Comparison of ENCODE assay signal across 10 cellular contexts in the genomic region with DNA sequence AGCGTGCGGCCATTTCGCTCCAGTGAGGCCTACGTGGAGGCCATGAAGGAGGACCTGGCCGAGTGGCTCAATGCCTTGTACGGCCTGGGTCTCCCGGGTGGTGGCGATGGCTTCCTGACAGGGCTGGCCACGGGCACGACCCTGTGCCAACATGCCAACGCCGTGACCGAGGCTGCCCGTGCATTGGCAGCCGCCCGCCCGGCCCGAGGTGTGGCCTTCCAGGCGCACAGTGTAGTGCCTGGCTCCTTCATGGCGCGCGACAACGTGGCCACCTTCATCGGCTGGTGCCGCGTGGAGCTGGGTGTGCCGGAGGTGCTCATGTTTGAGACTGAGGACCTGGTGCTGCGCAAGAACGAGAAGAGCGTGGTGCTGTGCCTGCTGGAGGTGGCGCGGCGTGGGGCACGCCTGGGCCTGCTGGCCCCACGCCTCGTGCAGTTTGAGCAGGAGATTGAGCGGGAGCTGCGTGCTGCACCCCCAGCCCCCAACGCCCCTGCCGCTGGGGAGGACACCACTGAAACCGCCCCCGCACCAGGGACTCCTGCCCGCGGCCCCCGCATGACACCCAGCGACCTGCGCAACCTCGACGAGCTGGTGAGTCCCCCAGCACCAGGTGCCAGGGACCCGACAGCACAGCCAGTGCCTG. TPM values are rescaled to one million over a fixed set of nuclear protein-coding genes. Genes with fewer than 3 reads are reported as not detected.
DNase-seq lines count a peak whose midpoint lies in the region; ATAC-seq and TF ChIP-seq lines count a peak whose summit lies in the region.
"Had no signal": no experiment of that assay in that cellular context is flagged by ENCODE, and none has a peak within 500 bp of the region (broad histone marks: within the 10 kb centered on the region; RNA-seq: fewer than 3 reads in every experiment).

No MANE protein-coding gene starts in this region.

- POLR2A ChIA-PET in activated CD8-positive, alpha-beta T cell treated with anti-CD3 and anti-CD28 coated beads, Interleukin-2, amount 10 ng/mL, durations not matched to agents 7 days and 5 days (lab: Charles Lee), result no interaction called here
- POLR2A ChIA-PET in activated CD8-positive, alpha-beta T cell treated with anti-CD3 and anti-CD28 coated beads for 36 hours (lab: Charles Lee), result interaction anchor here (0.7 to 1.8 kb wide), 2 partner anchors 30 to 482 kb away, joined by 3 to 7 read pairs; no protein-coding TSS in a partner anchor

- CTCF ChIA-PET in activated CD8-positive, alpha-beta T cell treated with anti-CD3 and anti-CD28 coated beads, Interleukin-2, amount 10 ng/mL, durations not matched to agents 7 days and 5 days (lab: Charles Lee), result no interaction called here
- CTCF ChIA-PET in activated CD8-positive, alpha-beta T cell treated with anti-CD3 and anti-CD28 coated beads for 36 hours (lab: Charles Lee), result no interaction called here

- H3K4me3 Mint-ChIP-seq in activated CD8-positive, alpha-beta T cell treated with anti-CD3 and anti-CD28 coated beads, Interleukin-2, amount 10 ng/mL, durations not matched to agents 7 days and 5 days, result peak overlapping the region; percentile 63
- no peak overlapping the region for H3K4me3 Mint-ChIP-seq in activated CD8-positive, alpha-beta T cell treated with anti-CD3 and anti-CD28 coated beads for 36 hours
- peak overlapping the region; percentile 51 to 96 (median 88) for H3K4me3 Mint-ChIP-seq in brain

- H3K27me3 Mint-ChIP-seq in activated CD8-positive, alpha-beta T cell treated with anti-CD3 and anti-CD28 coated beads, Interleukin-2, amount 10 ng/mL, durations not matched to agents 7 days and 5 days (ENCODE audit: low read depth), result peaks cover 24% of the 10 kb centered on the region
- H3K27me3 Mint-ChIP-seq in activated CD8-positive, alpha-beta T cell treated with anti-CD3 and anti-CD28 coated beads for 36 hours, result peaks cover 38% of the 10 kb centered on the region
- H3K27me3 Mint-ChIP-seq in brain, result peaks cover 14% of the 10 kb centered on the region

- no peak for DNase-seq in activated CD8-positive, alpha-beta T cell treated with anti-CD3 and anti-CD28 coated beads, Interleukin-2, amount 10 ng/mL, durations not matched to agents 7 days and 5 days
- DNase-seq in activated CD8-positive, alpha-beta T cell treated with anti-CD3 and anti-CD28 coated beads for 36 hours, result no peak
- DNase-seq in left lung (peak in 1 of 2 donors; percentile 76), tibial artery (peak; percentile 23 to 68), NCI-H1417 (lab: John Stamatoyannopoulos, UW) (no peak), NCI-H146 (lab: John Stamatoyannopoulos, UW) (no peak)
- DNase-seq: cortex of kidney, NCI-H1694 treated with DMSO at 0.1 percent for 48 hours had no signal

- peaks cover 0 to 11% of the 10 kb centered on the region in 2 donors for H3K36me3 ChIP-seq in left lung
- H3K36me3 ChIP-seq in tibial artery, result no peaks in the 10 kb centered on the region

- H3K4me3 ChIP-seq in left lung (peak overlapping the region; percentile 74 to 92), tibial artery (peak overlapping the region; percentile 93 to 96)

- H3K4me1 Mint-ChIP-seq in activated CD8-positive, alpha-beta T cell treated with anti-CD3 and anti-CD28 coated beads, Interleukin-2, amount 10 ng/mL, durations not matched to agents 7 days and 5 days (ENCODE audit: low read depth), result peaks cover 52% of the 10 kb centered on the region
- H3K4me1 Mint-ChIP-seq in activated CD8-positive, alpha-beta T cell treated with anti-CD3 and anti-CD28 coated beads for 36 hours (ENCODE audit: low read depth), result peaks cover 33% of the 10 kb centered on the region
- H3K4me1 Mint-ChIP-seq in brain, result peaks cover 45% of the 10 kb centered on the region

- no peaks in the 10 kb centered on the region for H3K9me3 Mint-ChIP-seq in activated CD8-positive, alpha-beta T cell treated with anti-CD3 and anti-CD28 coated beads, Interleukin-2, amount 10 ng/mL, durations not matched to agents 7 days and 5 days (ENCODE audit: insufficient read depth)
- H3K9me3 Mint-ChIP-seq in activated CD8-positive, alpha-beta T cell treated with anti-CD3 and anti-CD28 coated beads for 36 hours, result no peaks in the 10 kb centered on the region
- H3K9me3 Mint-ChIP-seq in brain, result no peaks in the 10 kb centered on the region

- H3K27me3 ChIP-seq in left lung (peaks cover 2 to 41% of the 10 kb centered on the region in 2 donors), tibial artery (peaks cover 0 to 4% of the 10 kb centered on the region in 2 donors)

- peaks cover 42 to 74% of the 10 kb centered on the region in 2 donors for H3K4me1 ChIP-seq in left lung
- H3K4me1 ChIP-seq in tibial artery, result peaks cover 7 to 56% (median 52%) of the 10 kb centered on the region in 4 donors

- H3K27ac Mint-ChIP-seq in activated CD8-positive, alpha-beta T cell treated with anti-CD3 and anti-CD28 coated beads, Interleukin-2, amount 10 ng/mL, durations not matched to agents 7 days and 5 days, result peak overlapping the region; percentile 86
- H3K27ac Mint-ChIP-seq in activated CD8-positive, alpha-beta T cell treated with anti-CD3 and anti-CD28 coated beads for 36 hours, result no peak overlapping the region
- H3K27ac Mint-ChIP-seq in brain, result peak overlapping the region in 1 of 5 experiments; percentile 31

- no peaks in the 10 kb centered on the region for H3K9me3 ChIP-seq in left lung
- H3K9me3 ChIP-seq in tibial artery, result no peaks in the 10 kb centered on the region

- TF ChIP-seq CTCF in activated CD8-positive, alpha-beta T cell treated with anti-CD3 and anti-CD28 coated beads for 36 hours (IDR thresholded peaks at IDR 0.05), result no peak
- TF ChIP-seq CTCF in brain (conservative IDR thresholded peaks at IDR 0.05) (no peak), left lung (IDR thresholded peaks at IDR 0.05) (no peak), tibial artery (IDR thresholded peaks at IDR 0.05) (no peak)

- intact Hi-C loops in activated CD8-positive, alpha-beta T cell treated with anti-CD3 and anti-CD28 coated beads for 36 hours (cut with micrococcal nuclease), result no loop called here
- intact Hi-C loops in left lung (cut with DNase I) (no loop called here), tibial artery (cut with DNase I; ENCODE audit: low total_unique reads) (loop anchor here (5.0 kb wide), 2 partner anchors 41 to 79 kb away; partner anchors contain the start of genes AP1B1, EWSR1 and RHBDD3)

- H3K27ac ChIP-seq in left lung, result peak overlapping the region; percentile 83 to 86
- peak overlapping the region; percentile 89 to 91 for H3K27ac ChIP-seq in tibial artery

- peaks cover 5% of the 10 kb centered on the region for H3K36me3 Mint-ChIP-seq in activated CD8-positive, alpha-beta T cell treated with anti-CD3 and anti-CD28 coated beads, Interleukin-2, amount 10 ng/mL, durations not matched to agents 7 days and 5 days (ENCODE audit: low read depth)
- no peaks in the 10 kb centered on the region for H3K36me3 Mint-ChIP-seq in activated CD8-positive, alpha-beta T cell treated with anti-CD3 and anti-CD28 coated beads for 36 hours (ENCODE audit: low read depth)
- no peaks in the 10 kb centered on the region for H3K36me3 Mint-ChIP-seq in brain

- ATAC-seq in activated CD8-positive, alpha-beta T cell treated with anti-CD3 and anti-CD28 coated beads, Interleukin-2, amount 10 ng/mL, durations not matched to agents 7 days and 5 days, result no peak
- ATAC-seq in activated CD8-positive, alpha-beta T cell treated with anti-CD3 and anti-CD28 coated beads for 36 hours, result no peak
- no peak for ATAC-seq in left lung
- ATAC-seq in activated CD4-positive, CD25-positive, alpha-beta regulatory T cell treated with anti-CD3 and anti-CD28 coated beads, Interleukin-2, amount 50 U/mL, for 24 hours, result no peak

RNA-seq across cellular contexts. Expression of gene GAS2L1, which starts 1.8 kb away (rescaled TPM):
- total RNA-seq in activated CD8-positive, alpha-beta T cell treated with anti-CD3 and anti-CD28 coated beads, Interleukin-2, amount 10 ng/mL, durations not matched to agents 7 days and 5 days, result 10 to 100 TPM; 10.9 to 11.4 TPM
- total RNA-seq in activated CD8-positive, alpha-beta T cell treated with anti-CD3 and anti-CD28 coated beads for 36 hours, result 1 to 10 TPM in 1 of 2 experiments, under 1 TPM in 1; 0.36 to 1.1 TPM
- 20.4 TPM for polyA plus RNA-seq in brain (ENCODE audit: insufficient read depth, low read depth, low replicate concordance)
- 10 to 100 TPM; 30.6 to 32.6 TPM for total RNA-seq in left lung

RNA-seq across cellular contexts. Expression of gene RASL10A, which starts 7.2 kb away (rescaled TPM):
- total RNA-seq in activated CD8-positive, alpha-beta T cell treated with anti-CD3 and anti-CD28 coated beads, Interleukin-2, amount 10 ng/mL, durations not matched to agents 7 days and 5 days, result 1 to 10 TPM; 1.4 to 1.6 TPM
- under 1 TPM in 1 of 2 experiments, not detected in 1; 0.56 TPM for total RNA-seq in activated CD8-positive, alpha-beta T cell treated with anti-CD3 and anti-CD28 coated beads for 36 hours
- 6.5 TPM for polyA plus RNA-seq in brain (ENCODE audit: insufficient read depth, low read depth, low replicate concordance)
- 1 to 10 TPM in 1 of 2 donors, under 1 TPM in 1; 0.96 to 1.8 TPM for total RNA-seq in left lung

RNA-seq across cellular contexts. Expression of gene EWSR1, which starts 40.2 kb away (rescaled TPM):
- total RNA-seq in activated CD8-positive, alpha-beta T cell treated with anti-CD3 and anti-CD28 coated beads, Interleukin-2, amount 10 ng/mL, durations not matched to agents 7 days and 5 days, result 100 to 1,000 TPM; 323 to 326 TPM
- total RNA-seq in activated CD8-positive, alpha-beta T cell treated with anti-CD3 and anti-CD28 coated beads for 36 hours, result 100 to 1,000 TPM; 307 to 315 TPM
- 173 TPM for polyA plus RNA-seq in brain (ENCODE audit: insufficient read depth, low read depth, low replicate concordance)
- 100 to 1,000 TPM; 125 to 189 TPM for total RNA-seq in left lung

RNA-seq across cellular contexts. Expression of gene RHBDD3, which starts 40.5 kb away (rescaled TPM):
- total RNA-seq in activated CD8-positive, alpha-beta T cell treated with anti-CD3 and anti-CD28 coated beads, Interleukin-2, amount 10 ng/mL, durations not matched to agents 7 days and 5 days, result 10 to 100 TPM; 30.0 to 34.7 TPM
- 10 to 100 TPM; 24.5 to 25.4 TPM for total RNA-seq in activated CD8-positive, alpha-beta T cell treated with anti-CD3 and anti-CD28 coated beads for 36 hours
- polyA plus RNA-seq in brain (ENCODE audit: insufficient read depth, low read depth, low replicate concordance), result 20.4 TPM
- 10 to 100 TPM; 24.1 to 34.7 TPM for total RNA-seq in left lung

Comparison
In these comparisons a context has a peak if more than half of its experiments do, and no peak if none do; other contexts are left out.
1. RNA of gene GAS2L1, which starts 1.8 kb away (total RNA-seq): 30.6 to 32.6 TPM in left lung and 10.9 to 11.4 TPM in activated CD8-positive, alpha-beta T cell treated with anti-CD3 and anti-CD28 coated beads, Interleukin-2, amount 10 ng/mL, durations not matched to agents 7 days and 5 days; 0.36 to 1.1 TPM in activated CD8-positive, alpha-beta T cell treated with anti-CD3 and anti-CD28 coated beads for 36 hours; every median in the first group is over 4 times any median in the second.
2. DNase-seq: peak in tibial artery (2 of 2); none in activated CD8-positive, alpha-beta T cell treated with anti-CD3 and anti-CD28 coated beads, Interleukin-2, amount 10 ng/mL, durations not matched to agents 7 days and 5 days (single experiment), activated CD8-positive, alpha-beta T cell treated with anti-CD3 and anti-CD28 coated beads for 36 hours (single experiment), NCI-H1417 (0 of 3) and NCI-H146 (single experiment).